18 cellular contexts compared by ENCODE assay signal in genomic region chr12:132620893-132621656, GRCh38. TPM values are rescaled to one million over a fixed set of nuclear protein-coding genes. Genes with fewer than 3 reads are reported as not detected.
DNase-seq lines count a peak whose midpoint lies in the region; ATAC-seq, FAIRE-seq and TF ChIP-seq lines count a peak whose summit lies in the region.
"Had no signal": no experiment of that assay in that cellular context is flagged by ENCODE, and none has a peak within 500 bp of the region (broad histone marks: within the 10 kb centered on the region; RNA-seq: fewer than 3 reads in every experiment).

No MANE protein-coding gene starts in this region.

- no peak overlapping the region for H3K4me2 ChIP-seq in HepG2 (ENCODE audit: low read depth, low read length)

- 83% methylated on average over 11 of the region's 29 CpGs for WGBS in HepG2 (ENCODE audit: low lambda C conversion rate)

- no peak overlapping the region for H3K27ac ChIP-seq in left ventricle myocardium inferior (replicated peaks)
- no peak overlapping the region for H3K27ac ChIP-seq in HepG2 (ENCODE audit: extremely low read length, insufficient read depth, low read length)
- H3K27ac ChIP-seq: SJSA1 had no signal

- no peak for TF ChIP-seq POLR2A in HepG2 (IDR thresholded peaks at IDR 0.05; ENCODE audit: insufficient read depth in 1 of 2, low read depth in 2 of 2, low read length in 2 of 2)

- H3K9me3 ChIP-seq in left ventricle myocardium inferior (replicated peaks) (peaks cover 15% of the 10 kb centered on the region), HepG2 (ENCODE audit: low read length) (peaks cover 18% of the 10 kb centered on the region)

- FAIRE-seq in HepG2 (lab: Jason Lieb, UNC) = no peak

- TF ChIP-seq CTCF in left ventricle myocardium inferior (IDR thresholded peaks at IDR 0.05; ENCODE audit: borderline replicate concordance) = no peak
- TF ChIP-seq CTCF in HepG2 (CRISPR knock-in tag; IDR thresholded peaks at IDR 0.05) = no peak

- peaks cover 23% of the 10 kb centered on the region for H3K36me3 ChIP-seq in left ventricle myocardium inferior
- H3K36me3 ChIP-seq in HepG2 (replicated peaks in 1 of 2; ENCODE audit: control insufficient read depth in 1 of 2, insufficient read depth in 2 of 2, low read length in 2 of 2) = peaks cover 7 to 13% of the 10 kb centered on the region in 2 experiments; a peak in 3 of 5 replicates

- peak; percentile 23 for DNase-seq in left ventricle myocardium superior
- no peak for DNase-seq in left ventricle myocardium inferior
- DNase-seq in HepG2 (ENCODE audit: low spot score) = no peak
- no peak for DNase-seq in stimulated activated effector memory CD8-positive, alpha-beta T cell treated with anti-CD3 and anti-CD28 coated beads, Interleukin-12 subunit alpha, Interleukin-12 subunit beta, amount 100 ng/mL, for 72 hours (ENCODE audit: low spot score in 2 of 2)
- DNase-seq in left lobe of liver (ENCODE audit: low spot score) = no peak
- DNase-seq: AML-193; CD4-positive, CD25-positive, alpha-beta regulatory T cell; H7; MV-4-11; NCI-H1417 treated with DMSO at 0.1 percent for 48 hours; NCI-H2029 treated with DMSO at 0.1 percent for 48 hours; NCI-H774 had no signal

- H3K27ac Mint-ChIP-seq in stimulated activated effector memory CD8-positive, alpha-beta T cell treated with anti-CD3 and anti-CD28 coated beads, Interleukin-12 subunit alpha, Interleukin-12 subunit beta, amount 100 ng/mL, for 72 hours = no peak overlapping the region
- H3K27ac Mint-ChIP-seq: CD4-positive, CD25-positive, alpha-beta regulatory T cell had no signal

- peaks cover 31% of the 10 kb centered on the region for H3K36me3 Mint-ChIP-seq in stimulated activated effector memory CD8-positive, alpha-beta T cell treated with anti-CD3 and anti-CD28 coated beads, Interleukin-12 subunit alpha, Interleukin-12 subunit beta, amount 100 ng/mL, for 72 hours

- POLR2A ChIA-PET in HepG2 (lab: Yijun Ruan, JAX) = no interaction called here

- no peaks in the 10 kb centered on the region; the same call in 1 of the 2 replicates for H4K20me1 ChIP-seq in HepG2 (ENCODE audit: insufficient read depth, low read length)

- H3K4me1 Mint-ChIP-seq in stimulated activated effector memory CD8-positive, alpha-beta T cell treated with anti-CD3 and anti-CD28 coated beads, Interleukin-12 subunit alpha, Interleukin-12 subunit beta, amount 100 ng/mL, for 72 hours = peaks cover 17% of the 10 kb centered on the region

- TF ChIP-seq EP300 in HepG2 (IDR thresholded peaks at IDR 0.05; ENCODE audit: low read depth in 2 of 2, low read length in 2 of 2) (no peak), HepG2 (CRISPR knock-in tag; IDR thresholded peaks at IDR 0.05; ENCODE audit: borderline replicate concordance) (no peak)

- ATAC-seq in left ventricle myocardium superior = no peak
- ATAC-seq in HepG2 = no peak
- no peak for ATAC-seq in HG02884 (IDR thresholded peaks at IDR 0.05; ENCODE audit: unreplicated experiment)
- ATAC-seq in stimulated activated effector memory CD8-positive, alpha-beta T cell treated with anti-CD3 and anti-CD28 coated beads, Interleukin-12 subunit alpha, Interleukin-12 subunit beta, amount 100 ng/mL, for 72 hours = no peak
- ATAC-seq in left lobe of liver = no peak

- TF ChIP-seq RAD21 in HepG2 (CRISPR knock-in tag; IDR thresholded peaks at IDR 0.05) = no peak

- intact Hi-C loops in left ventricle myocardium superior (cut with micrococcal nuclease) = no loop called here
- intact Hi-C loops in left ventricle myocardium inferior (cut with micrococcal nuclease) = no loop called here
- intact Hi-C loops in HepG2 (cut with micrococcal nuclease; ENCODE audit: unreplicated experiment) = no loop called here

- H3K79me2 ChIP-seq in HepG2 (ENCODE audit: insufficient read depth, low read length) = no peaks in the 10 kb centered on the region

- no TSS peak for BruUV-seq in HepG2 (replicated peaks; lab: Mats Ljungman, UMichigan)

- no peaks in the 10 kb centered on the region for H3K9me3 Mint-ChIP-seq in stimulated activated effector memory CD8-positive, alpha-beta T cell treated with anti-CD3 and anti-CD28 coated beads, Interleukin-12 subunit alpha, Interleukin-12 subunit beta, amount 100 ng/mL, for 72 hours

- H3K4me3 Mint-ChIP-seq in stimulated activated effector memory CD8-positive, alpha-beta T cell treated with anti-CD3 and anti-CD28 coated beads, Interleukin-12 subunit alpha, Interleukin-12 subunit beta, amount 100 ng/mL, for 72 hours = no peak overlapping the region
- H3K4me3 Mint-ChIP-seq: CD4-positive, CD25-positive, alpha-beta regulatory T cell had no signal

- CTCF ChIA-PET in HepG2 (lab: Yijun Ruan, JAX; ENCODE audit: low intra/inter-chr PET ratio, low total read pairs) = no interaction called here

- H3K4me3 ChIP-seq in left ventricle myocardium inferior (no peak overlapping the region), HepG2 (replicated peaks in 1 of 3; ENCODE audit: insufficient read depth in 1 of 3, low read depth in 2 of 3, low read length in 3 of 3) (no peak overlapping the region)
- H3K4me3 ChIP-seq: SJSA1 had no signal

- H3K27me3 ChIP-seq in left ventricle myocardium inferior (ENCODE audit: low read depth) (peaks cover 52% of the 10 kb centered on the region), HepG2 (ENCODE audit: control insufficient read depth in 1 of 2, insufficient read depth in 2 of 2, low read length in 2 of 2) (peaks cover 0 to under 1% of the 10 kb centered on the region in 2 experiments; a peak in 1 of 5 replicates)

- in situ Hi-C loops in HepG2 (cut with HindIII; ENCODE audit: extremely low pct_ligation_motif_present, low pct_unique_long_range_greater_than_20kb) = no loop called here

- H2AFZ ChIP-seq in HepG2 (ENCODE audit: low read length) = no peak overlapping the region

- no peak overlapping the region for H3K9ac ChIP-seq in HepG2 (ENCODE audit: insufficient read depth, low read depth, low read length)

- H3K4me1 ChIP-seq in left ventricle myocardium inferior = peaks cover 20% of the 10 kb centered on the region
- H3K4me1 ChIP-seq in HepG2 (ENCODE audit: insufficient read depth, low read length) = peaks cover 10% of the 10 kb centered on the region
- H3K4me1 ChIP-seq: SJSA1 had no signal

RNA-seq across cellular contexts. Expression of gene P2RX2, which starts 2.5 kb away (rescaled TPM):
- not detected for total RNA-seq in left ventricle myocardium superior
- total RNA-seq in left ventricle myocardium inferior = not detected
- polyA plus RNA-seq in PFSK-1 (2012; ENCODE audit: insufficient read length, low read depth) = 0.79 TPM
- total RNA-seq in HepG2 (2016; rRNA removed; fragmentation: Illumina TruSeq; extraction: Trizol) = not detected in 2 replicates
- total RNA-seq in HepG2 (2016; cell fraction: cytosol; rRNA removed; fragmentation: Illumina TruSeq; extraction: Trizol; ENCODE audit: low read depth) = not detected in 2 replicates
- total RNA-seq in HepG2 (2016; cell fraction: insoluble cytoplasmic fraction; rRNA removed; fragmentation: Illumina TruSeq; extraction: Trizol) = not detected in 2 replicates
- not detected in 2 replicates for total RNA-seq in HepG2 (2016; cell fraction: membrane; rRNA removed; fragmentation: Illumina TruSeq; extraction: Trizol)
- not detected in 2 replicates for total RNA-seq in HepG2 (2016; cell fraction: nucleus; rRNA removed; fragmentation: Illumina TruSeq; extraction: Trizol)
- polyA plus RNA-seq in HepG2 (2011; rRNA removed) = not detected in 2 replicates
- polyA plus RNA-seq in HepG2 (2011; cell fraction: cytosol; rRNA removed) = not detected in 2 replicates
- not detected in 2 replicates for polyA plus RNA-seq in HepG2 (2011; cell fraction: nucleus; rRNA removed)
- polyA plus RNA-seq in HepG2 (2012) = not detected in 2 replicates
- polyA plus RNA-seq in HepG2 (2016; cell fraction: cytosol; fragmentation: Illumina TruSeq; extraction: Trizol; ENCODE audit: low read depth) = not detected in 2 replicates
- not detected in 2 replicates for polyA plus RNA-seq in HepG2 (2016; cell fraction: insoluble cytoplasmic fraction; fragmentation: Illumina TruSeq; extraction: Trizol; ENCODE audit: low read depth)
- polyA plus RNA-seq in HepG2 (2016; cell fraction: membrane; fragmentation: Illumina TruSeq; extraction: Trizol; ENCODE audit: low read depth) = not detected in 2 replicates
- not detected in 2 replicates for polyA plus RNA-seq in HepG2 (2016; cell fraction: nucleus; fragmentation: Illumina TruSeq; extraction: Trizol; ENCODE audit: insufficient read depth, low read depth)
- polyA minus RNA-seq in HepG2 (2011; rRNA and poly(A)+ RNA removed; ENCODE audit: low replicate concordance) = not detected in 2 replicates
- not detected in 2 replicates for polyA minus RNA-seq in HepG2 (2011; cell fraction: cytosol; rRNA and poly(A)+ RNA removed)
- polyA minus RNA-seq in HepG2 (2011; cell fraction: nucleus; rRNA and poly(A)+ RNA removed) = not detected in 2 replicates
- not detected for total RNA-seq in left lobe of liver
- total RNA-seq: CD4-positive, CD25-positive, alpha-beta regulatory T cell; Daoy; HT-29; RPMI7951; SJSA1 had no signal
- polyA plus RNA-seq: CD4-positive, CD25-positive, alpha-beta regulatory T cell had no signal

RNA-seq across cellular contexts. Expression of gene LRCOL1, which starts 10.7 kb away (rescaled TPM):
- total RNA-seq in left ventricle myocardium superior (not detected), left ventricle myocardium inferior (not detected), HepG2 (2016; rRNA removed; fragmentation: Illumina TruSeq; extraction: Trizol) (not detected in 2 replicates), left lobe of liver (9.2 TPM)
- polyA plus RNA-seq in PFSK-1 (2012; ENCODE audit: insufficient read length, low read depth) = not detected
- not detected in 2 replicates for total RNA-seq in HepG2 (2016; cell fraction: cytosol; rRNA removed; fragmentation: Illumina TruSeq; extraction: Trizol; ENCODE audit: low read depth)
- not detected in 2 replicates for total RNA-seq in HepG2 (2016; cell fraction: insoluble cytoplasmic fraction; rRNA removed; fragmentation: Illumina TruSeq; extraction: Trizol)
- not detected in 2 replicates for total RNA-seq in HepG2 (2016; cell fraction: membrane; rRNA removed; fragmentation: Illumina TruSeq; extraction: Trizol)
- total RNA-seq in HepG2 (2016; cell fraction: nucleus; rRNA removed; fragmentation: Illumina TruSeq; extraction: Trizol) = not detected in 2 replicates
- 0.14 TPM in 1 of 2 replicates, not detected in the other for polyA plus RNA-seq in HepG2 (2011; rRNA removed)
- 0.05 and 0.09 TPM in 2 replicates for polyA plus RNA-seq in HepG2 (2011; cell fraction: cytosol; rRNA removed)
- polyA plus RNA-seq in HepG2 (2011; cell fraction: nucleus; rRNA removed) = 0.57 TPM in 1 of 2 replicates, not detected in the other
- polyA plus RNA-seq in HepG2 (2012) = not detected in 2 replicates
- polyA plus RNA-seq in HepG2 (2016; cell fraction: cytosol; fragmentation: Illumina TruSeq; extraction: Trizol; ENCODE audit: low read depth) = not detected in 2 replicates
- polyA plus RNA-seq in HepG2 (2016; cell fraction: insoluble cytoplasmic fraction; fragmentation: Illumina TruSeq; extraction: Trizol; ENCODE audit: low read depth) = not detected in 2 replicates
- not detected in 2 replicates for polyA plus RNA-seq in HepG2 (2016; cell fraction: membrane; fragmentation: Illumina TruSeq; extraction: Trizol; ENCODE audit: low read depth)
- polyA plus RNA-seq in HepG2 (2016; cell fraction: nucleus; fragmentation: Illumina TruSeq; extraction: Trizol; ENCODE audit: insufficient read depth, low read depth) = not detected in 2 replicates
- polyA minus RNA-seq in HepG2 (2011; rRNA and poly(A)+ RNA removed; ENCODE audit: low replicate concordance) = not detected in 2 replicates
- not detected in 2 replicates for polyA minus RNA-seq in HepG2 (2011; cell fraction: cytosol; rRNA and poly(A)+ RNA removed)
- not detected in 2 replicates for polyA minus RNA-seq in HepG2 (2011; cell fraction: nucleus; rRNA and poly(A)+ RNA removed)
- total RNA-seq: CD4-positive, CD25-positive, alpha-beta regulatory T cell; Daoy; H7; HT-29; RPMI7951; SJSA1 had no signal
- polyA plus RNA-seq: CD4-positive, CD25-positive, alpha-beta regulatory T cell had no signal
